ENCODE assay signal across 24 cellular contexts in the genomic region with DNA sequence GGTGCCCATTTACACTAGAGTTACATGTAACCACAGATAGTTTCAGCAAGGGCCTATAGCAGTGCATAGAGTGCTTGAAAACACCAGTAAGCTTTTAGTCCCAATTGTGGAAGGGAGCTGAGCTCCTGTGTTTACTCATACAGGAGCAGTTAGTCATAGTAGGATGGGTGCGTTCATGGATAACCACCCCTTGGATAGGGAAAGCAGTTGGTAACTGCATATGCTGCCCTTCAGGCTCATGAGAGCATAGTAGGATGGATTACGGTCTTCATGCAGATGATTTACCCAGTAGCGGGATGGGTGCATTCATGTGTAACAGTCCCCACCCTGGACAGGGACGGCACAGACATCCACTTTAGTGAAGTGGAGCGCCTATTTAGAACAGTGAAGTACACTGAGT. TPM values are rescaled to one million over a fixed set of nuclear protein-coding genes. Genes with fewer than 3 reads are reported as not detected.
A peak's percentile ranks its signal among the peaks of the same experiment; 100 is the strongest.
DNase-seq lines count a peak whose midpoint lies in the region; ATAC-seq and TF ChIP-seq lines count a peak whose summit lies in the region.
"Had no signal": no experiment of that assay in that cellular context is flagged by ENCODE, and none has a peak within 500 bp of the region (broad histone marks: within the 10 kb centered on the region; RNA-seq: fewer than 3 reads in every experiment).

No MANE protein-coding gene starts in this region.

- H3K36me3 ChIP-seq in naive thymus-derived CD4-positive, alpha-beta T cell (ENCODE audit: control insufficient read depth in 2 of 3, insufficient read depth in 3 of 3, low read length in 3 of 3), result no peaks in the 10 kb centered on the region
- H3K36me3 ChIP-seq: BLaER1 treated with 17β-estradiol and CSF1 and Interleukin-3, amounts not matched to agents 10 nM and 100 nM; MG63 had no signal

- no peaks in the 10 kb centered on the region for H3K4me1 ChIP-seq in naive thymus-derived CD4-positive, alpha-beta T cell (ENCODE audit: control insufficient read depth in 2 of 2, insufficient read depth in 2 of 2, low read length in 2 of 2)
- H3K4me1 ChIP-seq: BLaER1 treated with 17β-estradiol and CSF1 and Interleukin-3, amounts not matched to agents 10 nM and 100 nM had no signal

- POLR2A ChIA-PET in naive thymus-derived CD4-positive, alpha-beta T cell (lab: Charles Lee), result no interaction called here

- H3K27ac ChIP-seq in naive thymus-derived CD4-positive, alpha-beta T cell (ENCODE audit: low read depth, low read length), result no peak overlapping the region
- H3K27ac ChIP-seq: BLaER1 treated with 17β-estradiol and CSF1 and Interleukin-3, amounts not matched to agents 10 nM and 100 nM; SK-N-MC had no signal

- no peak for TF ChIP-seq CTCF in epithelial cell of esophagus (IDR thresholded peaks at IDR 0.05; ENCODE audit: insufficient read depth, low read depth, low read length, missing control alignments)
- TF ChIP-seq CTCF in nephron progenitor cell (IDR thresholded peaks at IDR 0.05), result no peak

- peak; percentile 73 for DNase-seq in DMS53 (lab: John Stamatoyannopoulos, UW)
- DNase-seq in NCI-H526 (lab: John Stamatoyannopoulos, UW), result peak; percentile 85 to 89
- peak; percentile 51 for DNase-seq in epithelial cell of esophagus (ENCODE audit: low read depth)
- DNase-seq in nephron progenitor cell, result peak; percentile 18
- DNase-seq in middle frontal gyrus (ENCODE audit: extremely low spot score, low spot score), result no peak
- no peak for DNase-seq in SHP77 (lab: John Stamatoyannopoulos, UW)
- no peak for DNase-seq in naive thymus-derived CD4-positive, alpha-beta T cell
- DNase-seq in GM19238 (ENCODE audit: insufficient read length, low spot score), result no peak
- DNase-seq: CD8-positive, alpha-beta T cell; DMS79 treated with DMSO at 0.1 percent for 48 hours; HCEC 1CT; Karpas-422; MG63; NCI-H1048; NCI-H1436; NCI-H2029; NCI-H2171; NCI-H446; NCI-H82 had no signal

- no peaks in the 10 kb centered on the region for H3K36me3 Mint-ChIP-seq in nephron progenitor cell (ENCODE audit: low read depth)
- H3K36me3 Mint-ChIP-seq in naive thymus-derived CD4-positive, alpha-beta T cell, result peaks cover 0 to 7% (median 0%) of the 10 kb centered on the region in 5 donors
- H3K36me3 Mint-ChIP-seq: CD8-positive, alpha-beta T cell had no signal

- no peaks in the 10 kb centered on the region for H3K9me3 ChIP-seq in naive thymus-derived CD4-positive, alpha-beta T cell (ENCODE audit: control insufficient read depth in 2 of 3, low read length in 3 of 3)
- H3K9me3 ChIP-seq: MG63 had no signal

- no peaks in the 10 kb centered on the region for H3K9me3 Mint-ChIP-seq in nephron progenitor cell
- H3K9me3 Mint-ChIP-seq in naive thymus-derived CD4-positive, alpha-beta T cell, result peaks cover 0 to 3% (median 0%) of the 10 kb centered on the region in 11 donors
- H3K9me3 Mint-ChIP-seq: CD8-positive, alpha-beta T cell had no signal

- H3K4me3 Mint-ChIP-seq in nephron progenitor cell, result no peak overlapping the region
- H3K4me3 Mint-ChIP-seq in naive thymus-derived CD4-positive, alpha-beta T cell, result no peak overlapping the region
- H3K4me3 Mint-ChIP-seq: CD8-positive, alpha-beta T cell; IgD-negative memory B cell had no signal

- H3K27me3 Mint-ChIP-seq in nephron progenitor cell (ENCODE audit: low read depth, poor library complexity), result peaks cover 10% of the 10 kb centered on the region
- peaks cover 8 to 53% (median 33%) of the 10 kb centered on the region in 5 donors for H3K27me3 Mint-ChIP-seq in naive thymus-derived CD4-positive, alpha-beta T cell

- no peak for ATAC-seq in naive thymus-derived CD4-positive, alpha-beta T cell
- ATAC-seq: CD8-positive, alpha-beta T cell; Right ventricle myocardium inferior had no signal

- no peak overlapping the region for H3K27ac Mint-ChIP-seq in nephron progenitor cell
- no peak overlapping the region for H3K27ac Mint-ChIP-seq in naive thymus-derived CD4-positive, alpha-beta T cell
- H3K27ac Mint-ChIP-seq: CD8-positive, alpha-beta T cell; IgD-negative memory B cell had no signal

- intact Hi-C loops in naive thymus-derived CD4-positive, alpha-beta T cell (cut with micrococcal nuclease), result no loop called here

- no peaks in the 10 kb centered on the region for H3K27me3 ChIP-seq in naive thymus-derived CD4-positive, alpha-beta T cell (ENCODE audit: control insufficient read depth in 2 of 2, insufficient read depth in 2 of 2, low read length in 2 of 2)
- H3K27me3 ChIP-seq: BLaER1 treated with 17β-estradiol and CSF1 and Interleukin-3, amounts not matched to agents 10 nM and 100 nM; MG63 had no signal

- no peak overlapping the region for H3K4me3 ChIP-seq in epithelial cell of esophagus (ENCODE audit: low read length)
- no peak overlapping the region for H3K4me3 ChIP-seq in naive thymus-derived CD4-positive, alpha-beta T cell (ENCODE audit: low read length)
- H3K4me3 ChIP-seq: BLaER1 treated with 17β-estradiol and CSF1 and Interleukin-3, amounts not matched to agents 10 nM and 100 nM; MG63; SK-N-MC had no signal

- CTCF ChIA-PET in naive thymus-derived CD4-positive, alpha-beta T cell (lab: Charles Lee), result no interaction called here

- H3K4me1 Mint-ChIP-seq in nephron progenitor cell, result peaks cover 55% of the 10 kb centered on the region
- H3K4me1 Mint-ChIP-seq in naive thymus-derived CD4-positive, alpha-beta T cell, result no peaks in the 10 kb centered on the region

RNA-seq across cellular contexts. Expression of a gene that starts 45.1 kb away (rescaled TPM):
- not detected for total RNA-seq in naive thymus-derived CD4-positive, alpha-beta T cell
- not detected for polyA plus RNA-seq in naive thymus-derived CD4-positive, alpha-beta T cell
- total RNA-seq: CD8-positive, alpha-beta T cell; G401; Right ventricle myocardium inferior had no signal
- polyA plus RNA-seq: IgD-negative memory B cell had no signal

Comparison
In these comparisons a context has a peak if more than half of its experiments do, and no peak if none do; other contexts are left out.
1. DNase-seq: peak in DMS53 (single experiment), NCI-H526 (2 of 2), epithelial cell of esophagus (single experiment) and nephron progenitor cell (single experiment); none in middle frontal gyrus (single experiment), SHP77 (0 of 2), naive thymus-derived CD4-positive, alpha-beta T cell (0 of 9) and GM19238 (single experiment).